1 cellular context compared by ENCODE assay signal in the genomic region with DNA sequence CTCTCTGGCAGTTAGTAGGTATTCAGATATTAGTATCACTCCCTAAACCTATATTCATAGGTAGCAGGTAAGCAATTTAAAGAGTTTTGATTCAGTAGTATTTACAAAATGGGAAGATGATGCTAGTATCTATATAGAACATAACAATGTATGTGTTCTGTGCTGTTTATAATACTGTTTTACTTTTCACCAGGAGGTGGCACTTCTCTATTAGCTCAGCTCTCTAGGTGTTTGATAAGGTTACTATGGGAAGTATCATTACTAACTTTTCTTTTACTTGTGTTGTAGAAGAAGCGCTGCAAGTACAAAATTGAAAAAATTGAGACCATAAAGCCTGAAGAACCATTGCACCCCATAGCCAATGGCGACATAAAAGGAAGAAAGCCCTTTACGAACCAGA.
TF ChIP-seq lines count a peak whose summit lies in the region.

No MANE protein-coding gene starts in this region.

TF ChIP-seq in K562, 482 proteins besides CTCF, POLR2A, EP300 and RAD21 (continued from another document):
- TF ChIP-seq, protein P1, sequence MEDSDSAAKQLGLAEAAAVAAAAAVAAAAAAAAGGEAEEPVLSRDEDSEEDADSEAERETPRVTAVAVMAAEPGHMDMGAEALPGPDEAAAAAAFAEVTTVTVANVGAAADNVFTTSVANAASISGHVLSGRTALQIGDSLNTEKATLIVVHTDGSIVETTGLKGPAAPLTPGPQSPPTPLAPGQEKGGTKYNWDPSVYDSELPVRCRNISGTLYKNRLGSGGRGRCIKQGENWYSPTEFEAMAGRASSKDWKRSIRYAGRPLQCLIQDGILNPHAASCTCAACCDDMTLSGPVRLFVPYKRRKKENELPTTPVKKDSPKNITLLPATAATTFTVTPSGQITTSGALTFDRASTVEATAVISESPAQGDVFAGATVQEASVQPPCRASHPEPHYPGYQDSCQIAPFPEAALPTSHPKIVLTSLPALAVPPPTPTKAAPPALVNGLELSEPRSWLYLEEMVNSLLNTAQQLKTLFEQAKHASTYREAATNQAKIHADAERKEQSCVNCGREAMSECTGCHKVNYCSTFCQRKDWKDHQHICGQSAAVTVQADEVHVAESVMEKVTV (CRISPR knock-in tag; IDR thresholded peaks at IDR 0.05) = peak; percentile 47
- TF ChIP-seq DNMT1 (IDR thresholded peaks at IDR 0.05) (no peak), BCOR (IDR thresholded peaks at IDR 0.05) (no peak), RFX1 (IDR thresholded peaks at IDR 0.05) (peak; percentile 24), NR4A1 (CRISPR knock-in tag; IDR thresholded peaks at IDR 0.05) (no peak), NR4A1 (tag; IDR thresholded peaks at IDR 0.05) (no peak), CEBPZ (IDR thresholded peaks at IDR 0.05; ENCODE audit: borderline replicate concordance, low read depth, low read length) (no peak), HMBOX1 (IDR thresholded peaks at IDR 0.05) (no peak), CBFA2T3 (IDR thresholded peaks at IDR 0.05) (no peak)
- TF ChIP-seq, protein P2, sequence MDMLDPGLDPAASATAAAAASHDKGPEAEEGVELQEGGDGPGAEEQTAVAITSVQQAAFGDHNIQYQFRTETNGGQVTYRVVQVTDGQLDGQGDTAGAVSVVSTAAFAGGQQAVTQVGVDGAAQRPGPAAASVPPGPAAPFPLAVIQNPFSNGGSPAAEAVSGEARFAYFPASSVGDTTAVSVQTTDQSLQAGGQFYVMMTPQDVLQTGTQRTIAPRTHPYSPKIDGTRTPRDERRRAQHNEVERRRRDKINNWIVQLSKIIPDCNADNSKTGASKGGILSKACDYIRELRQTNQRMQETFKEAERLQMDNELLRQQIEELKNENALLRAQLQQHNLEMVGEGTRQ (CRISPR knock-in tag; IDR thresholded peaks at IDR 0.05) = no peak
- TF ChIP-seq, protein P3, sequence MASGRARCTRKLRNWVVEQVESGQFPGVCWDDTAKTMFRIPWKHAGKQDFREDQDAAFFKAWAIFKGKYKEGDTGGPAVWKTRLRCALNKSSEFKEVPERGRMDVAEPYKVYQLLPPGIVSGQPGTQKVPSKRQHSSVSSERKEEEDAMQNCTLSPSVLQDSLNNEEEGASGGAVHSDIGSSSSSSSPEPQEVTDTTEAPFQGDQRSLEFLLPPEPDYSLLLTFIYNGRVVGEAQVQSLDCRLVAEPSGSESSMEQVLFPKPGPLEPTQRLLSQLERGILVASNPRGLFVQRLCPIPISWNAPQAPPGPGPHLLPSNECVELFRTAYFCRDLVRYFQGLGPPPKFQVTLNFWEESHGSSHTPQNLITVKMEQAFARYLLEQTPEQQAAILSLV (tag; IDR thresholded peaks at IDR 0.05) = no peak
